ENCODE assay signal across 27 cellular contexts in the genomic region with DNA sequence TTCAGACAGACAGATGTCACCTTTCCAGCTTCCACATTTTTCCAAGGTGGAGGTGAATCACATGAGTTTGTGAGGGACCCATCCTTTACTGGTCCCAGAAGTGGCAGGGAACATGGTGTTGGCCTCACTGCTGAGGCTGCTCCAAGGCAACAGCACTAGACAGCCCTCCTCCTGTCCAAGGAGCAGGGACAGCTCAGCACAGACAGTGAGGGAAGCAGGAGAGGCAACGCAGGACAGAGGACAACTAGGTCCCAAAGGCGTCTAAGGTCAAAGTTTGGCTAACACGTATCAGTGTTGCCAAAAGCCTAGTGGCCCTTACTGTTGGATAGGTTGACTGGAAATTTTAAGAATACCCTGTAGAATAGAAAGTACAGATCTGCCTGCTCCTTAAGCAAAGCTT.
"Had no signal": no experiment of that assay in that cellular context is flagged by ENCODE, and none has a peak within 500 bp of the region (broad histone marks: within the 10 kb centered on the region; RNA-seq: fewer than 3 reads in every experiment).

No MANE protein-coding gene starts in this region.

- ATAC-seq: activated CD8-positive, alpha-beta memory T cell treated with anti-CD3 and anti-CD28 coated beads, Interleukin-2, amount 10 ng/mL, durations not matched to agents 7 days and 5 days; activated CD8-positive, alpha-beta T cell treated with anti-CD3 and anti-CD28 coated beads for 36 hours; esophagus mucosa; left lobe of liver; mucosa of descending colon; stimulated activated naive B cell treated with anti-CD40 and anti-IgM and Interleukin-4, amounts not matched to agents 10 μg/mL and 1 μg/mL and 100 μg/mL, for 72 hours had no signal

- H3K27ac ChIP-seq: neutrophil, sigmoid colon, tibial nerve, VCaP had no signal

- H3K27me3 ChIP-seq: neutrophil, sigmoid colon, tibial nerve had no signal

- H3K4me1 Mint-ChIP-seq: activated CD8-positive, alpha-beta memory T cell treated with anti-CD3 and anti-CD28 coated beads, Interleukin-2, amount 10 ng/mL, durations not matched to agents 7 days and 5 days; stimulated activated naive B cell treated with anti-CD40 and anti-IgM and Interleukin-4, amounts not matched to agents 10 μg/mL and 1 μg/mL and 100 μg/mL, for 72 hours had no signal

- H3K9ac ChIP-seq: SK-N-SH had no signal

- H3K4me3 Mint-ChIP-seq: activated CD8-positive, alpha-beta memory T cell treated with anti-CD3 and anti-CD28 coated beads, Interleukin-2, amount 10 ng/mL, durations not matched to agents 7 days and 5 days; activated CD8-positive, alpha-beta T cell treated with anti-CD3 and anti-CD28 coated beads for 36 hours; activated naive CD4-positive, alpha-beta T cell treated with anti-CD3 and anti-CD28 coated beads, Interleukin-2, amount 10 ng/mL, durations not matched to agents 7 days and 5 days; activated naive CD8-positive, alpha-beta T cell treated with anti-CD3 and anti-CD28 coated beads, Interleukin-2, amount 10 ng/mL, durations not matched to agents 7 days and 5 days; endodermal cell; natural killer cell treated with Interleukin-12 subunit alpha and Interleukin-12 subunit beta and Interleukin-15 and Interleukin-18, amount 100 ng/mL, for 72 hours; stimulated activated naive B cell treated with anti-CD40 and anti-IgM and Interleukin-4, amounts not matched to agents 10 μg/mL and 1 μg/mL and 100 μg/mL, for 72 hours; T-helper 1 cell treated with Interleukin-12 subunit alpha and Interleukin-12 subunit beta and Interleukin-4 antibody, amounts not matched to agents 30 μg/mL and 1 μg/mL, for 36 hours had no signal

- DNase-seq: activated CD4-positive, alpha-beta T cell treated with anti-CD3 and anti-CD28 coated beads, Interleukin-2, amount 50 U/mL, for 1 hour; activated CD8-positive, alpha-beta memory T cell treated with anti-CD3 and anti-CD28 coated beads, Interleukin-2, amount 10 ng/mL, durations not matched to agents 7 days and 5 days; activated CD8-positive, alpha-beta T cell treated with anti-CD3 and anti-CD28 coated beads for 36 hours; activated effector memory CD4-positive, alpha-beta T cell treated with anti-CD3 and anti-CD28 coated beads, Interleukin-2, amount 50 U/mL, for 16 hours; activated naive CD4-positive, alpha-beta T cell treated with anti-CD3 and anti-CD28 coated beads, Interleukin-2, amount 10 ng/mL, durations not matched to agents 7 days and 5 days; activated naive CD8-positive, alpha-beta T cell treated with anti-CD3 and anti-CD28 coated beads, Interleukin-2, amount 10 ng/mL, durations not matched to agents 7 days and 5 days; central memory CD4-positive, alpha-beta T cell; endodermal cell; foreskin fibroblast; kidney glomerular epithelial cell; mesendoderm; mucosa of descending colon; sigmoid colon; SK-N-SH; small intestine; stimulated activated CD4-positive, alpha-beta T cell treated with anti-CD3 and anti-CD28 coated beads, Interleukin-1b, Interleukin-23, amount 100 ng/mL, for 48 hours; stimulated activated naive B cell treated with anti-CD40 and anti-IgM and Interleukin-4, amounts not matched to agents 10 μg/mL and 1 μg/mL and 100 μg/mL, for 72 hours; SW 1271; T-helper 9 cell had no signal

- H3K4me3 ChIP-seq: lung, mucosa of descending colon, sigmoid colon, tibial nerve had no signal

- H3K9me3 Mint-ChIP-seq: activated CD8-positive, alpha-beta T cell treated with anti-CD3 and anti-CD28 coated beads for 36 hours; activated naive CD4-positive, alpha-beta T cell treated with anti-CD3 and anti-CD28 coated beads, Interleukin-2, amount 10 ng/mL, durations not matched to agents 7 days and 5 days; activated naive CD8-positive, alpha-beta T cell treated with anti-CD3 and anti-CD28 coated beads, Interleukin-2, amount 10 ng/mL, durations not matched to agents 7 days and 5 days; endodermal cell; natural killer cell treated with Interleukin-12 subunit alpha and Interleukin-12 subunit beta and Interleukin-15 and Interleukin-18, amount 100 ng/mL, for 72 hours; T-helper 1 cell treated with Interleukin-12 subunit alpha and Interleukin-12 subunit beta and Interleukin-4 antibody, amounts not matched to agents 30 μg/mL and 1 μg/mL, for 36 hours had no signal

- H3K27ac Mint-ChIP-seq: activated CD8-positive, alpha-beta memory T cell treated with anti-CD3 and anti-CD28 coated beads, Interleukin-2, amount 10 ng/mL, durations not matched to agents 7 days and 5 days; activated CD8-positive, alpha-beta T cell treated with anti-CD3 and anti-CD28 coated beads for 36 hours; activated naive CD4-positive, alpha-beta T cell treated with anti-CD3 and anti-CD28 coated beads, Interleukin-2, amount 10 ng/mL, durations not matched to agents 7 days and 5 days; activated naive CD8-positive, alpha-beta T cell treated with anti-CD3 and anti-CD28 coated beads, Interleukin-2, amount 10 ng/mL, durations not matched to agents 7 days and 5 days; endodermal cell; natural killer cell treated with Interleukin-12 subunit alpha and Interleukin-12 subunit beta and Interleukin-15 and Interleukin-18, amount 100 ng/mL, for 72 hours; stimulated activated naive B cell treated with anti-CD40 and anti-IgM and Interleukin-4, amounts not matched to agents 10 μg/mL and 1 μg/mL and 100 μg/mL, for 72 hours; T-helper 1 cell treated with Interleukin-12 subunit alpha and Interleukin-12 subunit beta and Interleukin-4 antibody, amounts not matched to agents 30 μg/mL and 1 μg/mL, for 36 hours had no signal

- H3K9me3 ChIP-seq: mucosa of descending colon, neutrophil, sigmoid colon, SK-N-SH, tibial nerve had no signal

- H3K36me3 ChIP-seq: neutrophil, sigmoid colon, tibial nerve had no signal

- H3K4me2 ChIP-seq: SK-N-SH had no signal

- H3K36me3 Mint-ChIP-seq: activated CD8-positive, alpha-beta memory T cell treated with anti-CD3 and anti-CD28 coated beads, Interleukin-2, amount 10 ng/mL, durations not matched to agents 7 days and 5 days; activated naive CD4-positive, alpha-beta T cell treated with anti-CD3 and anti-CD28 coated beads, Interleukin-2, amount 10 ng/mL, durations not matched to agents 7 days and 5 days; activated naive CD8-positive, alpha-beta T cell treated with anti-CD3 and anti-CD28 coated beads, Interleukin-2, amount 10 ng/mL, durations not matched to agents 7 days and 5 days; natural killer cell treated with Interleukin-12 subunit alpha and Interleukin-12 subunit beta and Interleukin-15 and Interleukin-18, amount 100 ng/mL, for 72 hours; stimulated activated naive B cell treated with anti-CD40 and anti-IgM and Interleukin-4, amounts not matched to agents 10 μg/mL and 1 μg/mL and 100 μg/mL, for 72 hours had no signal

- H3K27me3 Mint-ChIP-seq: activated CD8-positive, alpha-beta T cell treated with anti-CD3 and anti-CD28 coated beads for 36 hours; activated naive CD8-positive, alpha-beta T cell treated with anti-CD3 and anti-CD28 coated beads, Interleukin-2, amount 10 ng/mL, durations not matched to agents 7 days and 5 days had no signal
